1 cellular context compared by ENCODE assay signal in the genomic region with DNA sequence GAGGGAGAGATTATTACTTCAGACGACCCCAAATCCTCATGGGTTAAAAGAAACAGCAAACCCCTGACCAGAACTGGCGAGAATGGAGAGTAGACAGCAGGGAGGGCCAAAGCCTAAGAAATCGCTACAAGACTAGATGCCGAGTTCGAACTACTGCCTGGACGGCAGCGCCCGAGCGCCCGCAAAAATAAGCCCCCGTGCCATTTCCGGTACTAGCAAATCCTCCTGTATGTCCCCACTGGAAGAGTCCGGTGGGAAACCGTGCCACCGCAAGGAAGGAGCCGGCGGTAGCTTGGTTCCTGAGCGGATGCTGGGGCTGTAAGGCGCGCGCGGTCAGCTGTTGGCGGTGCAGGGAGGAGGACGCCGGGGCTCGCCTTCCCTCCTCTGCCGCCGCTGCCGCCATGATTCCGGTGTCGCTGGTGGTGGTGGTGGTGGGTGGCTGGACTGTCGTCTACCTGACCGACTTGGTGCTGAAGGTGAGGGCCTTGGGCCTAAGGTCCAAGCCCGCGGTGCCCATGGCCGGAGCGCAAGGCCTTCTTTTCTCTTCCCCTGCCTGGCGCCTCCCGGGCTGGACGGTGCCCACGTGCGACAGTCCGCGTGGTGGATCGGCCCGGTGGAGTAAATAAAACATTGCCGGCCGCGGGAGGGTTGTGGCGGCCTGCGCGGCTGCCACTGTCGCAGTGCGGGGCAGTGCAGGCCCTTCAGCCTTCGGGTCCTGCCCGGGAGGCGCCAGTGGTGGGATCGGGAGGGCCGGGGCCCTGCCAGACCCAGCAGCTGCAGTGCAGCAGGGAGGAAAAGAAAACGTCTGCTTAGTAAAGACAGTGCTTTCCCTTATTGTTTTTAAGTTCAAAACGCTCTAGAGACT.
TF ChIP-seq lines count a peak whose summit lies in the region.

A gene (plus strand): TSS at position 284 of the 865 bp plus-strand sequence. CDS start 118 bp downstream, at position 402.

TF ChIP-seq in HEK293, 187 proteins besides CTCF, POLR2A, EP300 and RAD21 (continued from another document):
- TF ChIP-seq, protein P1, sequence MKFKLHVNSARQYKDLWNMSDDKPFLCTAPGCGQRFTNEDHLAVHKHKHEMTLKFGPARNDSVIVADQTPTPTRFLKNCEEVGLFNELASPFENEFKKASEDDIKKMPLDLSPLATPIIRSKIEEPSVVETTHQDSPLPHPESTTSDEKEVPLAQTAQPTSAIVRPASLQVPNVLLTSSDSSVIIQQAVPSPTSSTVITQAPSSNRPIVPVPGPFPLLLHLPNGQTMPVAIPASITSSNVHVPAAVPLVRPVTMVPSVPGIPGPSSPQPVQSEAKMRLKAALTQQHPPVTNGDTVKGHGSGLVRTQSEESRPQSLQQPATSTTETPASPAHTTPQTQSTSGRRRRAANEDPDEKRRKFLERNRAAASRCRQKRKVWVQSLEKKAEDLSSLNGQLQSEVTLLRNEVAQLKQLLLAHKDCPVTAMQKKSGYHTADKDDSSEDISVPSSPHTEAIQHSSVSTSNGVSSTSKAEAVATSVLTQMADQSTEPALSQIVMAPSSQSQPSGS (tag by site-specific recombination; IDR thresholded peaks at IDR 0.05; ENCODE audit: low read depth) = no peak
- TF ChIP-seq YY2 (tag by site-specific recombination; IDR thresholded peaks at IDR 0.05) (peak; percentile 87), ZNF211 (tag by site-specific recombination; IDR thresholded peaks at IDR 0.05; ENCODE audit: low read depth) (no peak), SP2 (tag by site-specific recombination; IDR thresholded peaks at IDR 0.05) (peak; percentile 55), ZNF701 (tag by site-specific recombination; IDR thresholded peaks at IDR 0.05) (no peak), ZNF223 (tag by site-specific recombination; IDR thresholded peaks at IDR 0.05) (0 out of 2 replicates have a peak, but pooled peaks have one; percentile 39), ZNF76 (tag by site-specific recombination; IDR thresholded peaks at IDR 0.05; ENCODE audit: borderline replicate concordance, low read depth) (peak; percentile 81), ZSCAN23 (tag by site-specific recombination; IDR thresholded peaks at IDR 0.05) (no peak), ZNF184 (tag by site-specific recombination; IDR thresholded peaks at IDR 0.05) (peak; percentile 68; the same call in 1 of the 2 replicates), ZNF121 (tag by site-specific recombination; IDR thresholded peaks at IDR 0.05) (0 out of 2 replicates have a peak, but pooled peaks have one; percentile 17), ZNF677 (tag by site-specific recombination; IDR thresholded peaks at IDR 0.05) (no peak), ZNF391 (tag by site-specific recombination; IDR thresholded peaks at IDR 0.05; ENCODE audit: borderline replicate concordance, low read depth) (0 out of 2 replicates have a peak, but pooled peaks have one; percentile 66), ZNF404 (tag by site-specific recombination; IDR thresholded peaks at IDR 0.05) (no peak), ZBTB21 (tag by site-specific recombination; IDR thresholded peaks at IDR 0.05) (peak; percentile 66)
- TF ChIP-seq, protein P2, sequence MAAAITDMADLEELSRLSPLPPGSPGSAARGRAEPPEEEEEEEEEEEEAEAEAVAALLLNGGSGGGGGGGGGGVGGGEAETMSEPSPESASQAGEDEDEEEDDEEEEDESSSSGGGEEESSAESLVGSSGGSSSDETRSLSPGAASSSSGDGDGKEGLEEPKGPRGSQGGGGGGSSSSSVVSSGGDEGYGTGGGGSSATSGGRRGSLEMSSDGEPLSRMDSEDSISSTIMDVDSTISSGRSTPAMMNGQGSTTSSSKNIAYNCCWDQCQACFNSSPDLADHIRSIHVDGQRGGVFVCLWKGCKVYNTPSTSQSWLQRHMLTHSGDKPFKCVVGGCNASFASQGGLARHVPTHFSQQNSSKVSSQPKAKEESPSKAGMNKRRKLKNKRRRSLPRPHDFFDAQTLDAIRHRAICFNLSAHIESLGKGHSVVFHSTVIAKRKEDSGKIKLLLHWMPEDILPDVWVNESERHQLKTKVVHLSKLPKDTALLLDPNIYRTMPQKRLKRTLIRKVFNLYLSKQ (tag by site-specific recombination; IDR thresholded peaks at IDR 0.05; ENCODE audit: borderline replicate concordance) = 0 out of 2 replicates have a peak, but pooled peaks have one; percentile 4
- TF ChIP-seq, protein P3, sequence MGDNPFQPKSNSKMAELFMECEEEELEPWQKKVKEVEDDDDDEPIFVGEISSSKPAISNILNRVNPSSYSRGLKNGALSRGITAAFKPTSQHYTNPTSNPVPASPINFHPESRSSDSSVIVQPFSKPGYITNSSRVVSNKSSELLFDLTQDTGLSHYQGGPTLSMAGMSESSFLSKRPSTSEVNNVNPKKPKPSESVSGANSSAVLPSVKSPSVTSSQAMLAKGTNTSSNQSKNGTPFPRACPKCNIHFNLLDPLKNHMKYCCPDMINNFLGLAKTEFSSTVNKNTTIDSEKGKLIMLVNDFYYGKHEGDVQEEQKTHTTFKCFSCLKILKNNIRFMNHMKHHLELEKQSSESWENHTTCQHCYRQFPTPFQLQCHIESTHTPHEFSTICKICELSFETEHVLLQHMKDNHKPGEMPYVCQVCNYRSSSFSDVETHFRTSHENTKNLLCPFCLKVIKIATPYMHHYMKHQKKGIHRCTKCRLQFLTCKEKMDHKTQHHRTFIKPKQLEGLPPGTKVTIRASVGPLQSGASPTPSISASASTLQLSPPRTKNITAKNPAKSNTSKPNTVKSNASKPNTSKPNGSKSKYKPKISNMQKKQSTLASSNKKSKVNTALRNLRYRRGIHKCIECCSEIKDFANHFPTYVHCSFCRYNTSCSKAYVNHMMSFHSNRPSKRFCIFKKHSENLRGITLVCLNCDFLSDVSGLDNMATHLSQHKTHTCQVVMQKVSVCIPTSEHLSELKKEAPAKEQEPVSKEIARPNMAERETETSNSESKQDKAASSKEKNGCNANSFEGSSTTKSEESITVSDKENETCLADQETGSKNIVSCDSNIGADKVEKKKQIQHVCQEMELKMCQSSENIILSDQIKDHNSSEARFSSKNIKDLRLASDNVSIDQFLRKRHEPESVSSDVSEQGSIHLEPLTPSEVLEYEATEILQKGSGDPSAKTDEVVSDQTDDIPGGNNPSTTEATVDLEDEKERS (tag by site-specific recombination; IDR thresholded peaks at IDR 0.05) = no peak
- TF ChIP-seq, protein P4, sequence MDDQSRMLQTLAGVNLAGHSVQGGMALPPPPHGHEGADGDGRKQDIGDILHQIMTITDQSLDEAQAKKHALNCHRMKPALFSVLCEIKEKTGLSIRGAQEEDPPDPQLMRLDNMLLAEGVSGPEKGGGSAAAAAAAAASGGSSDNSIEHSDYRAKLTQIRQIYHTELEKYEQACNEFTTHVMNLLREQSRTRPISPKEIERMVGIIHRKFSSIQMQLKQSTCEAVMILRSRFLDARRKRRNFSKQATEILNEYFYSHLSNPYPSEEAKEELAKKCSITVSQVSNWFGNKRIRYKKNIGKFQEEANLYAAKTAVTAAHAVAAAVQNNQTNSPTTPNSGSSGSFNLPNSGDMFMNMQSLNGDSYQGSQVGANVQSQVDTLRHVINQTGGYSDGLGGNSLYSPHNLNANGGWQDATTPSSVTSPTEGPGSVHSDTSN (CRISPR knock-in tag; IDR thresholded peaks at IDR 0.05) = no peak
